Comparison of ENCODE assay signal across 9 cellular contexts in the genomic region with DNA sequence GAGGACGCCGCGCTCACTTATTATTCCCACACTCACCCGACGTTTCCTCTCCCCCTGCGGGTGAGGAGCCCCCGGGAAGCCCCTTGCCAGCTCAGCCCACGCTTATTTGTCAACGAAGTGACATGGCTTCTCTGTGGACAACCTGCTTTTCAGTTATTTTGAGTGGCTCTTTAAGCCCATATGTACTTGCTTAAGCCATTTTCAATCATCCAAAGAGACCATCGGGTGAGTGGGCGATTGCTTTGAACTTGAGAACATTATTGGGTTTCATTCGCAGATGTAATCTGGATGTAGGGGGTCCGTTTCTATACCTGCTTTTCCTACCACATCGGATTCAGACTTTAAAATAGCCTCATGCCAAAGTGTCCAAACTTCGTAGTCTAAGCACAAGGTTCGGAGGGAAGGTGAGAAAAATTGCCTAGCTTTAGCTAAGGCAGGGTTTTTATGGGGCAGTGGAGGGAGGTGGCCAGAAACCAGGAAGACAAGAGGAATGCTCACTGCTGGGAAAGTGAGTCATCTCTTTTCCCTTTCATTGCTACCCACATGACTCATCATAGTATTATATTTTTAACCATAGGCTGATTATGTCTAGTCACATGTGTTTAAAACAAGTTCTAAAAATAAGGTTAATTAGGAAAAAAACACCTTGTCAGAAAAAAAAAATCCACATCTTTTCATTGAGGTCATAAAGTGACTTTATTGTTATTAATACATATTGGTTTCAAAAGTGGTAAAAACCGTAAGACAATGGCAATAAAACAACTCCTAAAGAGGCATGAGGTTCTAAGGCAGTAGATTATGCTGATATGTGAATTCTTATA.
DNase-seq lines count a peak whose midpoint lies in the region; ATAC-seq and TF ChIP-seq lines count a peak whose summit lies in the region.
"Had no signal": no experiment of that assay in that cellular context is flagged by ENCODE, and none has a peak within 500 bp of the region (broad histone marks: within the 10 kb centered on the region; RNA-seq: fewer than 3 reads in every experiment).

No MANE protein-coding gene starts in this region.

- H3K4me1 ChIP-seq in RWPE2 (ENCODE audit: insufficient read depth, poor library complexity, severe bottlenecking) (peaks cover 34% of the 10 kb centered on the region), skeletal muscle tissue (ENCODE audit: control insufficient read depth in 3 of 3, insufficient read depth in 3 of 3, low read length in 3 of 3) (no peaks in the 10 kb centered on the region)

- POLR2A ChIA-PET in GM10248 (lab: Yijun Ruan, JAX) = no interaction called here

- H3K27ac ChIP-seq in RWPE2 (ENCODE audit: poor library complexity, severe bottlenecking) (peak overlapping the region; percentile 51), skeletal muscle tissue (ENCODE audit: low read depth, low read length) (peak overlapping the region; percentile 66)

- H3K36me3 ChIP-seq in RWPE2 (ENCODE audit: low read depth) = no peaks in the 10 kb centered on the region; the same call in 1 of the 2 replicates
- H3K36me3 ChIP-seq in skeletal muscle tissue (ENCODE audit: control insufficient read depth in 3 of 3, insufficient read depth in 3 of 3, low read length in 3 of 3) = no peaks in the 10 kb centered on the region

- H3K27me3 ChIP-seq in RWPE2 (ENCODE audit: insufficient read depth, poor library complexity, severe bottlenecking) (no peaks in the 10 kb centered on the region), skeletal muscle tissue (ENCODE audit: control insufficient read depth in 3 of 3, insufficient read depth in 3 of 3, low read length in 3 of 3) (no peaks in the 10 kb centered on the region)

- H3K9me3 ChIP-seq in RWPE2 (ENCODE audit: severe bottlenecking) (no peaks in the 10 kb centered on the region), skeletal muscle tissue (ENCODE audit: control insufficient read depth in 3 of 3, low read length in 3 of 3) (no peaks in the 10 kb centered on the region)

- H3K9ac ChIP-seq in skeletal muscle tissue (ENCODE audit: low read depth in 1 of 3, low read length in 3 of 3) = no peak overlapping the region

- CTCF ChIA-PET in GM10248 (lab: Yijun Ruan, JAX) = interaction anchor here (1.5 kb wide), 1 partner anchor 11 kb away, joined by 4 read pairs; no protein-coding TSS in a partner anchor

- TF ChIP-seq CTCF in RWPE2 (IDR thresholded peaks at IDR 0.05; ENCODE audit: poor library complexity, severe bottlenecking) (no peak), GM10248 (IDR thresholded peaks at IDR 0.05; ENCODE audit: control extremely low read depth, extremely low read depth, low read depth, missing control alignments) (no peak)

- DNase-seq in activated CD4-positive, alpha-beta T cell treated with anti-CD3 and anti-CD28 coated beads, Interleukin-2, amount 50 U/mL, for 48 hours = peak; percentile 0 to 11
- DNase-seq in activated CD4-positive, alpha-beta T cell treated with anti-CD3 and anti-CD28 coated beads for 4 hours = no peak
- DNase-seq in RWPE2 (ENCODE audit: low spot score) (peak; percentile 70), fibroblast of the conjunctiva (ENCODE audit: low read depth) (peak; percentile 76), GM10248 (ENCODE audit: extremely low spot score) (no peak)
- DNase-seq in stimulated activated naive CD4-positive, alpha-beta T cell (lab: John Stamatoyannopoulos, UW) = no peak
- DNase-seq: CD8-positive, alpha-beta T cell had no signal

- ATAC-seq in RWPE2 (ENCODE audit: low read depth) = peak; percentile 91
- ATAC-seq in HG02852 (IDR thresholded peaks at IDR 0.05; ENCODE audit: unreplicated experiment) = no peak
- ATAC-seq: CD8-positive, alpha-beta T cell had no signal

- H3K4me3 ChIP-seq in RWPE2 (ENCODE audit: severe bottlenecking) (no peak overlapping the region), skeletal muscle tissue (ENCODE audit: low read length in 3 of 3) (no peak overlapping the region)

Comparison
In these comparisons a context has a peak if more than half of its experiments do, and no peak if none do; other contexts are left out.
1. DNase-seq: peak in activated CD4-positive, alpha-beta T cell treated with anti-CD3 and anti-CD28 coated beads, Interleukin-2, amount 50 U/mL, for 48 hours (2 of 2), RWPE2 (single experiment) and fibroblast of the conjunctiva (single experiment); none in activated CD4-positive, alpha-beta T cell treated with anti-CD3 and anti-CD28 coated beads for 4 hours (0 of 2), GM10248 (single experiment) and stimulated activated naive CD4-positive, alpha-beta T cell (0 of 6).